ENCODE assay signal across 1 cellular context in the genomic region with DNA sequence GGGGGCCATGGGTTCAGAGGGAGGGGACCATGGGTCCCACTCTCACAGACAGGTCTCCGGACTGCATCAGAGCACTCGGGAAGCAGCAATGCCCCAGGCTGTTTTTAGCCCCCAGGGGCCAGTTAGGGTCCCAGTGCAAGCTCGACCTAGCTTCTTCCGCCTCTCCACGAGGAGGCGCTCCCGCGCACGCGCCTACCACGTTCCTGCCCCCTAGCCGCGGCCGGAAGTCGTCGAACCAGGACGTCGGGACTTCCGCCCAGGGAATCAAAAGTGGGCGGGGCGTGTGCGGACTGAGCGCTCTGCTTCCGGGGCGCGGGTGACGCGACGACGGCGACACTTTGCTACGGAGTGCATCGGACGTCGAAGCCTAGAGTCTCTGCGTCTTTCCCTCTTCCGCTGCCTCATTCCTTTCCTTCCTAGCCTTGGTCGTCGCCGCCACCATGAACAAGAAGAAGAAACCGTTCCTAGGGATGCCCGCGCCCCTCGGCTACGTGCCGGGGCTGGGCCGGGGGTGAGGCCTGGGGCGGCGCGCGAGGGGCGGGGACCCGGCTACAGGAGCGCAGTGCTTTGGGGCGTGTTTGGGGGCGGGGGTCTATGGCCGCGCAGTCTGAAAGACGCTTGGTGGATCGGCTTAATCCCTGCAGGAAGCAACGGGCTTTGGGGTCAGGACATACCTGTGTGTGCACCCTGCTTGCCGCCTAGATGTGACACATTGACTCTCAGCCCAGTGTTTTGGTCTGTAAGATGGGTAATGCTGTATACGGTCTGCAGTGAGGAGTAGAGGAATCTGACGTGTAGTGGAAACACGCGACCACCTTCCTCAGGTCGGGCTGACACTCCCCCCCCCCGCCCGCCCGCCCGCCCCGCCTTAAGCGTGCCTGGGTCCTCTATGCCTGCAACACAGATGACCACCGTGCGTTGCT.
TF ChIP-seq lines count a peak whose summit lies in the region.

A gene with protein sequence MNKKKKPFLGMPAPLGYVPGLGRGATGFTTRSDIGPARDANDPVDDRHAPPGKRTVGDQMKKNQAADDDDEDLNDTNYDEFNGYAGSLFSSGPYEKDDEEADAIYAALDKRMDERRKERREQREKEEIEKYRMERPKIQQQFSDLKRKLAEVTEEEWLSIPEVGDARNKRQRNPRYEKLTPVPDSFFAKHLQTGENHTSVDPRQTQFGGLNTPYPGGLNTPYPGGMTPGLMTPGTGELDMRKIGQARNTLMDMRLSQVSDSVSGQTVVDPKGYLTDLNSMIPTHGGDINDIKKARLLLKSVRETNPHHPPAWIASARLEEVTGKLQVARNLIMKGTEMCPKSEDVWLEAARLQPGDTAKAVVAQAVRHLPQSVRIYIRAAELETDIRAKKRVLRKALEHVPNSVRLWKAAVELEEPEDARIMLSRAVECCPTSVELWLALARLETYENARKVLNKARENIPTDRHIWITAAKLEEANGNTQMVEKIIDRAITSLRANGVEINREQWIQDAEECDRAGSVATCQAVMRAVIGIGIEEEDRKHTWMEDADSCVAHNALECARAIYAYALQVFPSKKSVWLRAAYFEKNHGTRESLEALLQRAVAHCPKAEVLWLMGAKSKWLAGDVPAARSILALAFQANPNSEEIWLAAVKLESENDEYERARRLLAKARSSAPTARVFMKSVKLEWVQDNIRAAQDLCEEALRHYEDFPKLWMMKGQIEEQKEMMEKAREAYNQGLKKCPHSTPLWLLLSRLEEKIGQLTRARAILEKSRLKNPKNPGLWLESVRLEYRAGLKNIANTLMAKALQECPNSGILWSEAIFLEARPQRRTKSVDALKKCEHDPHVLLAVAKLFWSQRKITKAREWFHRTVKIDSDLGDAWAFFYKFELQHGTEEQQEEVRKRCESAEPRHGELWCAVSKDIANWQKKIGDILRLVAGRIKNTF (plus strand): TSS at position 327 of the 923 bp plus-strand sequence. CDS start 114 bp downstream, at position 441.

TF ChIP-seq in K562, 482 proteins besides CTCF, POLR2A, EP300 and RAD21 (continued from another document):
- TF ChIP-seq HNRNPLL (IDR thresholded peaks at IDR 0.05; ENCODE audit: low read depth, low read length, poor library complexity, severe bottlenecking) (peak; percentile 40), CREM (IDR thresholded peaks at IDR 0.05; ENCODE audit: low read depth) (peak; percentile 99), DIDO1 (tag; IDR thresholded peaks at IDR 0.05; ENCODE audit: low read depth) (peak; percentile 95), ADNP (tag; IDR thresholded peaks at IDR 0.05) (no peak), ARID2 (IDR thresholded peaks at IDR 0.05) (no peak), IRF2 (CRISPR knock-in tag; IDR thresholded peaks at IDR 0.05) (no peak), CBFB (CRISPR knock-in tag; IDR thresholded peaks at IDR 0.05) (no peak)
- TF ChIP-seq, protein P1, sequence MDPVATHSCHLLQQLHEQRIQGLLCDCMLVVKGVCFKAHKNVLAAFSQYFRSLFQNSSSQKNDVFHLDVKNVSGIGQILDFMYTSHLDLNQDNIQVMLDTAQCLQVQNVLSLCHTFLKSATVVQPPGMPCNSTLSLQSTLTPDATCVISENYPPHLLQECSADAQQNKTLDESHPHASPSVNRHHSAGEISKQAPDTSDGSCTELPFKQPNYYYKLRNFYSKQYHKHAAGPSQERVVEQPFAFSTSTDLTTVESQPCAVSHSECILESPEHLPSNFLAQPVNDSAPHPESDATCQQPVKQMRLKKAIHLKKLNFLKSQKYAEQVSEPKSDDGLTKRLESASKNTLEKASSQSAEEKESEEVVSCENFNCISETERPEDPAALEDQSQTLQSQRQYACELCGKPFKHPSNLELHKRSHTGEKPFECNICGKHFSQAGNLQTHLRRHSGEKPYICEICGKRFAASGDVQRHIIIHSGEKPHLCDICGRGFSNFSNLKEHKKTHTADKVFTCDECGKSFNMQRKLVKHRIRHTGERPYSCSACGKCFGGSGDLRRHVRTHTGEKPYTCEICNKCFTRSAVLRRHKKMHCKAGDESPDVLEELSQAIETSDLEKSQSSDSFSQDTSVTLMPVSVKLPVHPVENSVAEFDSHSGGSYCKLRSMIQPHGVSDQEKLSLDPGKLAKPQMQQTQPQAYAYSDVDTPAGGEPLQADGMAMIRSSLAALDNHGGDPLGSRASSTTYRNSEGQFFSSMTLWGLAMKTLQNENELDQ (CRISPR knock-in tag; IDR thresholded peaks at IDR 0.05; ENCODE audit: borderline replicate concordance): no peak
- TF ChIP-seq, protein P2, sequence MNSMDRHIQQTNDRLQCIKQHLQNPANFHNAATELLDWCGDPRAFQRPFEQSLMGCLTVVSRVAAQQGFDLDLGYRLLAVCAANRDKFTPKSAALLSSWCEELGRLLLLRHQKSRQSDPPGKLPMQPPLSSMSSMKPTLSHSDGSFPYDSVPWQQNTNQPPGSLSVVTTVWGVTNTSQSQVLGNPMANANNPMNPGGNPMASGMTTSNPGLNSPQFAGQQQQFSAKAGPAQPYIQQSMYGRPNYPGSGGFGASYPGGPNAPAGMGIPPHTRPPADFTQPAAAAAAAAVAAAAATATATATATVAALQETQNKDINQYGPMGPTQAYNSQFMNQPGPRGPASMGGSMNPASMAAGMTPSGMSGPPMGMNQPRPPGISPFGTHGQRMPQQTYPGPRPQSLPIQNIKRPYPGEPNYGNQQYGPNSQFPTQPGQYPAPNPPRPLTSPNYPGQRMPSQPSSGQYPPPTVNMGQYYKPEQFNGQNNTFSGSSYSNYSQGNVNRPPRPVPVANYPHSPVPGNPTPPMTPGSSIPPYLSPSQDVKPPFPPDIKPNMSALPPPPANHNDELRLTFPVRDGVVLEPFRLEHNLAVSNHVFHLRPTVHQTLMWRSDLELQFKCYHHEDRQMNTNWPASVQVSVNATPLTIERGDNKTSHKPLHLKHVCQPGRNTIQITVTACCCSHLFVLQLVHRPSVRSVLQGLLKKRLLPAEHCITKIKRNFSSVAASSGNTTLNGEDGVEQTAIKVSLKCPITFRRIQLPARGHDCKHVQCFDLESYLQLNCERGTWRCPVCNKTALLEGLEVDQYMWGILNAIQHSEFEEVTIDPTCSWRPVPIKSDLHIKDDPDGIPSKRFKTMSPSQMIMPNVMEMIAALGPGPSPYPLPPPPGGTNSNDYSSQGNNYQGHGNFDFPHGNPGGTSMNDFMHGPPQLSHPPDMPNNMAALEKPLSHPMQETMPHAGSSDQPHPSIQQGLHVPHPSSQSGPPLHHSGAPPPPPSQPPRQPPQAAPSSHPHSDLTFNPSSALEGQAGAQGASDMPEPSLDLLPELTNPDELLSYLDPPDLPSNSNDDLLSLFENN (IDR thresholded peaks at IDR 0.05; ENCODE audit: low read depth in 2 of 2, low read length in 2 of 2): peak in 1 of 2 experiments; percentile 38; a peak in 2 of 4 replicates
- TF ChIP-seq, protein P3, sequence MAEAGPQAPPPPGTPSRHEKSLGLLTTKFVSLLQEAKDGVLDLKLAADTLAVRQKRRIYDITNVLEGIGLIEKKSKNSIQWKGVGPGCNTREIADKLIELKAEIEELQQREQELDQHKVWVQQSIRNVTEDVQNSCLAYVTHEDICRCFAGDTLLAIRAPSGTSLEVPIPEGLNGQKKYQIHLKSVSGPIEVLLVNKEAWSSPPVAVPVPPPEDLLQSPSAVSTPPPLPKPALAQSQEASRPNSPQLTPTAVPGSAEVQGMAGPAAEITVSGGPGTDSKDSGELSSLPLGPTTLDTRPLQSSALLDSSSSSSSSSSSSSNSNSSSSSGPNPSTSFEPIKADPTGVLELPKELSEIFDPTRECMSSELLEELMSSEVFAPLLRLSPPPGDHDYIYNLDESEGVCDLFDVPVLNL (CRISPR knock-in tag; IDR thresholded peaks at IDR 0.05; ENCODE audit: low read depth): 0 out of 2 replicates have a peak, but pooled peaks have one; percentile 71
- TF ChIP-seq, protein P4, sequence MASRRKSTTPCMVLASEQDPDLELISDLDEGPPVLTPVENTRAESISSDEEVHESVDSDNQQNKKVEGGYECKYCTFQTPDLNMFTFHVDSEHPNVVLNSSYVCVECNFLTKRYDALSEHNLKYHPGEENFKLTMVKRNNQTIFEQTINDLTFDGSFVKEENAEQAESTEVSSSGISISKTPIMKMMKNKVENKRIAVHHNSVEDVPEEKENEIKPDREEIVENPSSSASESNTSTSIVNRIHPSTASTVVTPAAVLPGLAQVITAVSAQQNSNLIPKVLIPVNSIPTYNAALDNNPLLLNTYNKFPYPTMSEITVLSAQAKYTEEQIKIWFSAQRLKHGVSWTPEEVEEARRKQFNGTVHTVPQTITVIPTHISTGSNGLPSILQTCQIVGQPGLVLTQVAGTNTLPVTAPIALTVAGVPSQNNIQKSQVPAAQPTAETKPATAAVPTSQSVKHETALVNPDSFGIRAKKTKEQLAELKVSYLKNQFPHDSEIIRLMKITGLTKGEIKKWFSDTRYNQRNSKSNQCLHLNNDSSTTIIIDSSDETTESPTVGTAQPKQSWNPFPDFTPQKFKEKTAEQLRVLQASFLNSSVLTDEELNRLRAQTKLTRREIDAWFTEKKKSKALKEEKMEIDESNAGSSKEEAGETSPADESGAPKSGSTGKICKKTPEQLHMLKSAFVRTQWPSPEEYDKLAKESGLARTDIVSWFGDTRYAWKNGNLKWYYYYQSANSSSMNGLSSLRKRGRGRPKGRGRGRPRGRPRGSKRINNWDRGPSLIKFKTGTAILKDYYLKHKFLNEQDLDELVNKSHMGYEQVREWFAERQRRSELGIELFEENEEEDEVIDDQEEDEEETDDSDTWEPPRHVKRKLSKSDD (conservative IDR thresholded peaks at IDR 0.05; ENCODE audit: low read length): no peak
- TF ChIP-seq, protein P5, sequence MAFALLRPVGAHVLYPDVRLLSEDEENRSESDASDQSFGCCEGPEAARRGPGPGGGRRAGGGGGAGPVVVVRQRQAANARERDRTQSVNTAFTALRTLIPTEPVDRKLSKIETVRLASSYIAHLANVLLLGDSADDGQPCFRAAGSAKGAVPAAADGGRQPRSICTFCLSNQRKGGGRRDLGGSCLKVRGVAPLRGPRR (CRISPR knock-in tag; IDR thresholded peaks at IDR 0.05): no peak
